ENCODE assay signal across 1 cellular context in the genomic region with DNA sequence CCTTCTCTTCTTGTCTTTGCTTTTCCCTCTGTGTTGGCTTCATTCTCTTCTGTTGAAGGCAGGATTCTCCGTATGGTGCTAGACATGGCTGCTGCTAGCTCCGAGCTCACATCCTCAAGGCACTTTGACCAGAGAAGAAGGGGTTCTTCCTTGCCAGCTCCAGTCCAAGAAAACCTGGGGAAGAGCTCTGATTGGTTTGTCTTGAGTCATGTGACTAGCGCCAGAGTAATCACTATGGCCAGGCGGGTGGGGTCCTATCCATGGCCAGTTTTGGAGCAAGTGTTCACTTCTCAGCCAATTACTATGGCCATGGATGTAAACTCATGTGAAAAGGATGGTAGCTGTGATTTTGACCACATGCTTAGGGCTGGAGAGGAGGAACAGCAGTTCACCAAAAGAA.
TF ChIP-seq lines count a peak whose summit lies in the region.

No MANE protein-coding gene starts in this region.

TF ChIP-seq in K562, 482 proteins besides CTCF, POLR2A, EP300 and RAD21:
- TF ChIP-seq, protein P1, sequence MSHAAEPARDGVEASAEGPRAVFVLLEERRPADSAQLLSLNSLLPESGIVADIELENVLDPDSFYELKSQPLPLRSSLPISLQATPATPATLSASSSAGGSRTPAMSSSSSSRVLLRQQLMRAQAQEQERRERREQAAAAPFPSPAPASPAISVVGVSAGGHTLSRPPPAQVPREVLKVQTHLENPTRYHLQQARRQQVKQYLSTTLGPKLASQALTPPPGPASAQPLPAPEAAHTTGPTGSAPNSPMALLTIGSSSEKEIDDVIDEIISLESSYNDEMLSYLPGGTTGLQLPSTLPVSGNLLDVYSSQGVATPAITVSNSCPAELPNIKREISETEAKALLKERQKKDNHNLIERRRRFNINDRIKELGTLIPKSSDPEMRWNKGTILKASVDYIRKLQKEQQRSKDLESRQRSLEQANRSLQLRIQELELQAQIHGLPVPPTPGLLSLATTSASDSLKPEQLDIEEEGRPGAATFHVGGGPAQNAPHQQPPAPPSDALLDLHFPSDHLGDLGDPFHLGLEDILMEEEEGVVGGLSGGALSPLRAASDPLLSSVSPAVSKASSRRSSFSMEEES (CRISPR knock-in tag; IDR thresholded peaks at IDR 0.05), result peak; percentile 62
- TF ChIP-seq NFYB (IDR thresholded peaks at IDR 0.05; ENCODE audit: extremely low read depth, insufficient read length) (peak; percentile 56), CBX3 (IDR thresholded peaks at IDR 0.05; ENCODE audit: borderline replicate concordance in 1 of 2, low read length in 2 of 2) (no peak), ZNF282 (CRISPR knock-in tag; IDR thresholded peaks at IDR 0.05) (no peak), RAD51 (IDR thresholded peaks at IDR 0.05; ENCODE audit: borderline replicate concordance, low read depth) (0 out of 2 replicates have a peak, but pooled peaks have one; percentile 21), ZNF717 (CRISPR knock-in tag; IDR thresholded peaks at IDR 0.05) (no peak), USF2 (CRISPR knock-in tag; IDR thresholded peaks at IDR 0.05) (peak; percentile 44; the same call in 1 of the 2 replicates), TOE1 (IDR thresholded peaks at IDR 0.05; ENCODE audit: borderline replicate concordance) (0 out of 2 replicates have a peak, but pooled peaks have one; percentile 29), TOE1 (CRISPR knock-in tag; IDR thresholded peaks at IDR 0.05; ENCODE audit: borderline replicate concordance, low read depth) (no peak), L3MBTL2 (IDR thresholded peaks at IDR 0.05) (no peak), NR0B1 (IDR thresholded peaks at IDR 0.05; ENCODE audit: partially characterized antibody) (no peak), ELK3 (CRISPR knock-in tag; IDR thresholded peaks at IDR 0.05) (no peak)
